In genomic region chrX:77447339-77448149, GRCh38 we compare ENCODE assay signal across 8 cellular contexts. TPM values are rescaled to one million over a fixed set of nuclear protein-coding genes. Genes with fewer than 3 reads are reported as not detected.
DNase-seq lines count a peak whose midpoint lies in the region; ATAC-seq and TF ChIP-seq lines count a peak whose summit lies in the region.
"Had no signal": no experiment of that assay in that cellular context is flagged by ENCODE, and none has a peak within 500 bp of the region (broad histone marks: within the 10 kb centered on the region; RNA-seq: fewer than 3 reads in every experiment).

Gene FGF16 (plus strand): TSS chrX:77447389. CDS start chrX:77447675, 286 bp downstream.

- intact Hi-C loops in stomach (cut with DNase I; ENCODE audit: low total_unique reads): no loop called here

- H3K27ac ChIP-seq in HUES48 (ENCODE audit: low read depth, low read length) (no peak within 1 kb of the TSS), brain microvascular endothelial cell (no peak within 1 kb of the TSS), stomach (no peak within 1 kb of the TSS)

- peak within 1 kb of the TSS; percentile 65 for H3K4me3 ChIP-seq in HUES48 (ENCODE audit: low read depth, low read length)
- H3K4me3 ChIP-seq in brain microvascular endothelial cell (ENCODE audit: low read depth, low read length): peak within 1 kb of the TSS; percentile 47
- H3K4me3 ChIP-seq in stomach: peak within 1 kb of the TSS; percentile 34 to 48 (median 40)

- no peaks in the 10 kb centered on the region for H3K36me3 ChIP-seq in HUES48 (ENCODE audit: control insufficient read depth, insufficient read depth, low read length)
- no peaks in the 10 kb centered on the region for H3K36me3 ChIP-seq in brain microvascular endothelial cell (replicated peaks)
- no peaks in the 10 kb centered on the region for H3K36me3 ChIP-seq in stomach

- 15 to 56% (median 26%) methylated on average over 8 to 84 of the region's 84 CpGs for WGBS in stomach, 5 donors

- H3K27me3 ChIP-seq in HUES48 (ENCODE audit: control insufficient read depth, insufficient read depth, low read length) (peaks cover 21% of the 10 kb centered on the region; the same call in 1 of the 2 replicates), brain microvascular endothelial cell (replicated peaks) (no peaks in the 10 kb centered on the region), stomach (peaks cover 0 to 6% (median 0%) of the 10 kb centered on the region in 3 donors)

- DNase-seq in brain microvascular endothelial cell (no peak), left lobe of liver (ENCODE audit: low spot score) (no peak), stomach (no peak), cerebellar nuclear complex (lab: John Stamatoyannopoulos, UW) (no peak), cerebellum (ENCODE audit: low spot score) (no peak), HK-2 (ENCODE audit: unreplicated experiment) (no peak)

- in situ Hi-C loops in brain microvascular endothelial cell (cut with HindIII; ENCODE audit: low pct_ligation_motif_present, low sequenced_read_pairs): no loop called here

- peak; percentile 19 for ATAC-seq in left lobe of liver

- no peak for TF ChIP-seq CTCF in brain microvascular endothelial cell (IDR thresholded peaks at IDR 0.05; ENCODE audit: low read depth, low read length, missing control alignments)
- no peak for TF ChIP-seq CTCF in stomach (IDR thresholded peaks at IDR 0.05)

- H3K4me1 ChIP-seq in HUES48 (ENCODE audit: control insufficient read depth, insufficient read depth, low read length) (no peaks in the 10 kb centered on the region), stomach (peaks cover 0 to 23% (median 13%) of the 10 kb centered on the region in 4 donors)

- no peak for TF ChIP-seq POLR2A in stomach (IDR thresholded peaks at IDR 0.05)

- no peak for TF ChIP-seq EP300 in stomach (IDR thresholded peaks at IDR 0.05)

- H3K9me3 ChIP-seq in HUES48 (ENCODE audit: control insufficient read depth, insufficient read depth, low read length) (peaks cover 38% of the 10 kb centered on the region), stomach (no peaks in the 10 kb centered on the region)

- peak within 1 kb of the TSS; percentile 54 for H3K9ac ChIP-seq in HUES48 (ENCODE audit: low read depth, low read length)

RNA-seq across cellular contexts. Expression of gene FGF16, which starts in this region (rescaled TPM):
- total RNA-seq in left lobe of liver: not detected
- total RNA-seq in stomach: under 1 TPM in 1 of 5 donors, not detected in 4; 0.73 TPM
- polyA plus RNA-seq in stomach: not detected
- not detected for total RNA-seq in cerebellum
- total RNA-seq: renal cortical epithelial cell had no signal

Comparison
In these comparisons a context has a peak if more than half of its experiments do, and no peak if none do; other contexts are left out.
1. Peak in ATAC-seq in left lobe of liver; RNA of the gene not detected or under 1 TPM.